1 cellular context compared by ENCODE assay signal in genomic region chr22:35838849-35839646, GRCh38.
TF ChIP-seq lines count a peak whose summit lies in the region.

No MANE protein-coding gene starts in this region.

TF ChIP-seq in K562, 482 proteins besides CTCF, POLR2A, EP300 and RAD21 (continued from another document):
- TF ChIP-seq, protein P1, sequence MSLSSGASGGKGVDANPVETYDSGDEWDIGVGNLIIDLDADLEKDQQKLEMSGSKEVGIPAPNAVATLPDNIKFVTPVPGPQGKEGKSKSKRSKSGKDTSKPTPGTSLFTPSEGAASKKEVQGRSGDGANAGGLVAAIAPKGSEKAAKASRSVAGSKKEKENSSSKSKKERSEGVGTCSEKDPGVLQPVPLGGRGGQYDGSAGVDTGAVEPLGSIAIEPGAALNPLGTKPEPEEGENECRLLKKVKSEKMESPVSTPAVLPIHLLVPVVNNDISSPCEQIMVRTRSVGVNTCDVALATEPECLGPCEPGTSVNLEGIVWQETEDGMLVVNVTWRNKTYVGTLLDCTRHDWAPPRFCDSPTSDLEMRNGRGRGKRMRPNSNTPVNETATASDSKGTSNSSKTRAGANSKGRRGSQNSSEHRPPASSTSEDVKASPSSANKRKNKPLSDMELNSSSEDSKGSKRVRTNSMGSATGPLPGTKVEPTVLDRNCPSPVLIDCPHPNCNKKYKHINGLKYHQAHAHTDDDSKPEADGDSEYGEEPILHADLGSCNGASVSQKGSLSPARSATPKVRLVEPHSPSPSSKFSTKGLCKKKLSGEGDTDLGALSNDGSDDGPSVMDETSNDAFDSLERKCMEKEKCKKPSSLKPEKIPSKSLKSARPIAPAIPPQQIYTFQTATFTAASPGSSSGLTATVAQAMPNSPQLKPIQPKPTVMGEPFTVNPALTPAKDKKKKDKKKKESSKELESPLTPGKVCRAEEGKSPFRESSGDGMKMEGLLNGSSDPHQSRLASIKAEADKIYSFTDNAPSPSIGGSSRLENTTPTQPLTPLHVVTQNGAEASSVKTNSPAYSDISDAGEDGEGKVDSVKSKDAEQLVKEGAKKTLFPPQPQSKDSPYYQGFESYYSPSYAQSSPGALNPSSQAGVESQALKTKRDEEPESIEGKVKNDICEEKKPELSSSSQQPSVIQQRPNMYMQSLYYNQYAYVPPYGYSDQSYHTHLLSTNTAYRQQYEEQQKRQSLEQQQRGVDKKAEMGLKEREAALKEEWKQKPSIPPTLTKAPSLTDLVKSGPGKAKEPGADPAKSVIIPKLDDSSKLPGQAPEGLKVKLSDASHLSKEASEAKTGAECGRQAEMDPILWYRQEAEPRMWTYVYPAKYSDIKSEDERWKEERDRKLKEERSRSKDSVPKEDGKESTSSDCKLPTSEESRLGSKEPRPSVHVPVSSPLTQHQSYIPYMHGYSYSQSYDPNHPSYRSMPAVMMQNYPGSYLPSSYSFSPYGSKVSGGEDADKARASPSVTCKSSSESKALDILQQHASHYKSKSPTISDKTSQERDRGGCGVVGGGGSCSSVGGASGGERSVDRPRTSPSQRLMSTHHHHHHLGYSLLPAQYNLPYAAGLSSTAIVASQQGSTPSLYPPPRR (CRISPR knock-in tag; IDR thresholded peaks at IDR 0.05; ENCODE audit: borderline replicate concordance): no peak
- TF ChIP-seq NFE2 (IDR thresholded peaks at IDR 0.05; ENCODE audit: low read depth) (0 out of 2 replicates have a peak, but pooled peaks have one; percentile 25), SRF (CRISPR knock-in tag; IDR thresholded peaks at IDR 0.05) (peak in 1 of 2 experiments; percentile 58; a peak in 1 of 4 replicates), ZNF324 (CRISPR knock-in tag; IDR thresholded peaks at IDR 0.05) (no peak), ZNF311 (CRISPR knock-in tag; IDR thresholded peaks at IDR 0.05) (no peak)
- TF ChIP-seq, protein P2, sequence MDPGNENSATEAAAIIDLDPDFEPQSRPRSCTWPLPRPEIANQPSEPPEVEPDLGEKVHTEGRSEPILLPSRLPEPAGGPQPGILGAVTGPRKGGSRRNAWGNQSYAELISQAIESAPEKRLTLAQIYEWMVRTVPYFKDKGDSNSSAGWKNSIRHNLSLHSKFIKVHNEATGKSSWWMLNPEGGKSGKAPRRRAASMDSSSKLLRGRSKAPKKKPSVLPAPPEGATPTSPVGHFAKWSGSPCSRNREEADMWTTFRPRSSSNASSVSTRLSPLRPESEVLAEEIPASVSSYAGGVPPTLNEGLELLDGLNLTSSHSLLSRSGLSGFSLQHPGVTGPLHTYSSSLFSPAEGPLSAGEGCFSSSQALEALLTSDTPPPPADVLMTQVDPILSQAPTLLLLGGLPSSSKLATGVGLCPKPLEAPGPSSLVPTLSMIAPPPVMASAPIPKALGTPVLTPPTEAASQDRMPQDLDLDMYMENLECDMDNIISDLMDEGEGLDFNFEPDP (CRISPR knock-in tag; IDR thresholded peaks at IDR 0.05): no peak
TF ChIP-seq in K562: peak in this region for 4.
